In the genomic region with DNA sequence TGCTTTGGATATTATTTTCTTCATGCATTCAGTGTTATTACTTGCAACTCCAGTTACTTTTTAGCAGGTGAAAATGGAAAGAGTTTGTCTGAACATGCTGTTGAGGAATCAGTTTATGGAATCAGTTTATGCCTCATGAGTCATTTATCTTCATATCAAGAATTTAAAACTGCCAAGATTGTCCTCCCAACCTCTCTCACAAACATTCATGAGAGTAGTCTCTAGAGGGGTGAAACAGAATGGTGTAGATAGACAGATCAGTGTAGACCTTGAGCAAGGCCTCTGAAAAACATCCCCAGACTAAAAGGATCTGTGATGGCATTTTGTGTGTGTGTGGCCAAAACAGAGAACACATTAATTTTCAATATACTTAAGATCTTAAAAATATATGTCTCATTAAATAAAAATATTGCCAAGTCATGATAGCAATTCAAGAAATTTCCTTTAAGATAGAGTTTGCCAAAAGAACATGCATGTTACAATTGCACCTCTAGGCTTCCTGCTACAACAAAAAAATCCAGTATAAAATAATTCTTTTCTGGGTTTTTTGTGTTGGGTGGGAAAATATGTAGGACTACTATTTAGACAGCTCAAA, we compare ENCODE assay signal across 11 cellular contexts. TPM values are rescaled to one million over a fixed set of nuclear protein-coding genes. Genes with fewer than 3 reads are reported as not detected.
DNase-seq lines count a peak whose midpoint lies in the region; ATAC-seq and TF ChIP-seq lines count a peak whose summit lies in the region.
"Had no signal": no experiment of that assay in that cellular context is flagged by ENCODE, and none has a peak within 500 bp of the region (broad histone marks: within the 10 kb centered on the region; RNA-seq: fewer than 3 reads in every experiment).

No MANE protein-coding gene starts in this region.

- POLR2A ChIA-PET in SK-N-SH (lab: Yijun Ruan, JAX) (no interaction called here), PC-3 (lab: Charles Lee; ENCODE audit: unreplicated experiment) (no interaction called here)

- ATAC-seq in SK-N-SH treated with all-trans-retinoic acid at 6 μM for 48 hours = no peak
- no peak for ATAC-seq in PC-3
- no peak for ATAC-seq in HG03139 (IDR thresholded peaks at IDR 0.05; ENCODE audit: unreplicated experiment)
- ATAC-seq: stimulated activated naive B cell treated with anti-CD40 and anti-IgM and Interleukin-4, amounts not matched to agents 10 μg/mL and 1 μg/mL and 100 μg/mL, for 72 hours had no signal

- no peaks in the 10 kb centered on the region for H3K27me3 ChIP-seq in SK-N-SH (ENCODE audit: insufficient read depth)
- no peaks in the 10 kb centered on the region for H3K27me3 ChIP-seq in PC-3 (ENCODE audit: low read length)
- no peaks in the 10 kb centered on the region for H3K27me3 ChIP-seq in osteoblast (ENCODE audit: insufficient read depth, low read length)
- no peaks in the 10 kb centered on the region for H3K27me3 ChIP-seq in hepatocyte

- H3K4me2 ChIP-seq in SK-N-SH = peak overlapping the region; percentile 70
- H3K4me2 ChIP-seq in PC-3 (ENCODE audit: low read length) = peak overlapping the region; percentile 44
- peak overlapping the region; percentile 47 for H3K4me2 ChIP-seq in osteoblast (ENCODE audit: insufficient read depth, low read length)
- no peak overlapping the region for H3K4me2 ChIP-seq in hepatocyte

- H3K9me3 Mint-ChIP-seq in chondrocyte (ENCODE audit: low read depth) = no peaks in the 10 kb centered on the region
- H3K9me3 Mint-ChIP-seq: stimulated activated naive B cell treated with anti-CD40 and anti-IgM and Interleukin-4, amounts not matched to agents 10 μg/mL and 1 μg/mL and 100 μg/mL, for 72 hours had no signal

- no TSS peak for BruUV-seq in PC-3 (replicated peaks; lab: Mats Ljungman, UMichigan)

- H3K4me3 Mint-ChIP-seq in chondrocyte (ENCODE audit: unreplicated experiment) = no peak overlapping the region
- H3K4me3 Mint-ChIP-seq: stimulated activated naive B cell treated with anti-CD40 and anti-IgM and Interleukin-4, amounts not matched to agents 10 μg/mL and 1 μg/mL and 100 μg/mL, for 72 hours had no signal

- intact Hi-C loops in PC-3 (cut with micrococcal nuclease) = no loop called here

- H3K79me2 ChIP-seq in SK-N-SH (ENCODE audit: insufficient read depth) (peaks cover 97% of the 10 kb centered on the region), PC-3 (ENCODE audit: low read length) (peaks cover 65% of the 10 kb centered on the region), osteoblast (ENCODE audit: insufficient read depth, low read length) (peaks cover 76% of the 10 kb centered on the region), hepatocyte (peaks cover 33% of the 10 kb centered on the region)

- H2AFZ ChIP-seq in SK-N-SH (ENCODE audit: low read depth) (no peak overlapping the region), PC-3 (ENCODE audit: low read length) (no peak overlapping the region), osteoblast (ENCODE audit: low read length) (no peak overlapping the region), hepatocyte (no peak overlapping the region)

- H3K27ac Mint-ChIP-seq in chondrocyte (ENCODE audit: unreplicated experiment) = peak overlapping the region; percentile 72
- H3K27ac Mint-ChIP-seq: stimulated activated naive B cell treated with anti-CD40 and anti-IgM and Interleukin-4, amounts not matched to agents 10 μg/mL and 1 μg/mL and 100 μg/mL, for 72 hours had no signal

- no peak for TF ChIP-seq CTCF in SK-N-SH (IDR thresholded peaks at IDR 0.05)
- no peak for TF ChIP-seq CTCF in PC-3 (conservative IDR thresholded peaks at IDR 0.05; ENCODE audit: low read depth, low read length)
- no peak for TF ChIP-seq CTCF in chondrocyte (IDR thresholded peaks at IDR 0.05)
- no peak for TF ChIP-seq CTCF in osteoblast (IDR thresholded peaks at IDR 0.05; ENCODE audit: extremely low read depth, low read depth, low read length)
- TF ChIP-seq CTCF in hepatocyte (IDR thresholded peaks at IDR 0.05; ENCODE audit: poor library complexity) = no peak

- H3K36me3 Mint-ChIP-seq in chondrocyte (ENCODE audit: low read depth) = peaks cover 33% of the 10 kb centered on the region
- H3K36me3 Mint-ChIP-seq: stimulated activated naive B cell treated with anti-CD40 and anti-IgM and Interleukin-4, amounts not matched to agents 10 μg/mL and 1 μg/mL and 100 μg/mL, for 72 hours had no signal

- no peaks in the 10 kb centered on the region for H3K9me2 ChIP-seq in SK-N-SH
- H3K9me2 ChIP-seq in PC-3 (replicated peaks; ENCODE audit: low read length) = no peaks in the 10 kb centered on the region
- H3K9me2 ChIP-seq in hepatocyte (replicated peaks; ENCODE audit: insufficient read depth) = no peaks in the 10 kb centered on the region

- TF ChIP-seq EP300 in SK-N-SH (IDR thresholded peaks at IDR 0.05; ENCODE audit: borderline replicate concordance in 1 of 2, low read depth in 1 of 2, low read length in 1 of 2) = 0 out of 4 replicates have a peak, but pooled peaks of 1 of the 2 experiments have one; percentile 11

- DNase-seq in SK-N-SH (no peak), PC-3 (no peak), chondrocyte (ENCODE audit: low spot score) (no peak), osteoblast (ENCODE audit: insufficient read length, low spot score, missing footprints) (no peak), amygdala (lab: John Stamatoyannopoulos, UW) (no peak), hepatocyte (ENCODE audit: low spot score) (no peak)
- DNase-seq: central memory CD4-positive, alpha-beta T cell; NCI-H748 treated with DMSO at 0.1 percent for 48 hours; stimulated activated naive B cell treated with anti-CD40 and anti-IgM and Interleukin-4, amounts not matched to agents 10 μg/mL and 1 μg/mL and 100 μg/mL, for 72 hours had no signal

- H3K4me3 ChIP-seq in SK-N-SH (ENCODE audit: low read depth in 2 of 2, low read length in 1 of 2) (peak overlapping the region in 1 of 2 experiments; percentile 38; a peak in 3 of 4 replicates), PC-3 (ENCODE audit: low read length) (no peak overlapping the region), osteoblast (ENCODE audit: insufficient read depth, low read length) (no peak overlapping the region), hepatocyte (no peak overlapping the region)

- peaks cover 40% of the 10 kb centered on the region for H3F3A ChIP-seq in SK-N-SH (replicated peaks; ENCODE audit: insufficient read depth)
- H3F3A ChIP-seq in PC-3 (ENCODE audit: low read length, unreplicated experiment) = peaks cover 4% of the 10 kb centered on the region

- H3K4me1 ChIP-seq in SK-N-SH (ENCODE audit: control insufficient read depth in 1 of 2, insufficient read depth in 2 of 2, low read depth in 1 of 2, low read length in 1 of 2) (peaks cover 0 to 26% of the 10 kb centered on the region in 2 experiments; a peak in 2 of 4 replicates), PC-3 (ENCODE audit: insufficient read depth, low read length) (peaks cover 28% of the 10 kb centered on the region), osteoblast (ENCODE audit: insufficient read depth, low read length) (peaks cover 29% of the 10 kb centered on the region), hepatocyte (ENCODE audit: insufficient read depth) (no peaks in the 10 kb centered on the region)

- H3K9me3 ChIP-seq in SK-N-SH (no peaks in the 10 kb centered on the region), PC-3 (ENCODE audit: low read length) (no peaks in the 10 kb centered on the region), osteoblast (ENCODE audit: low read depth, low read length) (no peaks in the 10 kb centered on the region), hepatocyte (ENCODE audit: low read depth) (no peaks in the 10 kb centered on the region)

- H3K9ac ChIP-seq in SK-N-SH = no peak overlapping the region; the same call in 1 of the 2 replicates
- no peak overlapping the region for H3K9ac ChIP-seq in PC-3 (ENCODE audit: low read length)

- H4K20me1 ChIP-seq in SK-N-SH (ENCODE audit: insufficient read depth) (peaks cover 66% of the 10 kb centered on the region), PC-3 (ENCODE audit: low read length) (peaks cover 38% of the 10 kb centered on the region), osteoblast (ENCODE audit: insufficient read depth, low read length) (peaks cover 48% of the 10 kb centered on the region), hepatocyte (ENCODE audit: insufficient read depth, poor library complexity, severe bottlenecking) (no peaks in the 10 kb centered on the region)

- H3K27me3 Mint-ChIP-seq in chondrocyte (ENCODE audit: low read depth) = no peaks in the 10 kb centered on the region

- peaks cover 55% of the 10 kb centered on the region for H3K4me1 Mint-ChIP-seq in chondrocyte (ENCODE audit: low read depth)

- peaks cover 34 to 79% of the 10 kb centered on the region in 2 experiments for H3K36me3 ChIP-seq in SK-N-SH (replicated peaks in 1 of 2; ENCODE audit: control insufficient read depth in 1 of 2, insufficient read depth in 2 of 2, low read length in 1 of 2)
- peaks cover 52% of the 10 kb centered on the region for H3K36me3 ChIP-seq in PC-3 (ENCODE audit: low read depth, low read length)
- H3K36me3 ChIP-seq in osteoblast (ENCODE audit: insufficient read depth, low read length) = peaks cover 56% of the 10 kb centered on the region
- no peaks in the 10 kb centered on the region for H3K36me3 ChIP-seq in hepatocyte (replicated peaks; ENCODE audit: insufficient read depth, low read depth)

- CTCF ChIA-PET in SK-N-SH (lab: Yijun Ruan, JAX) (interaction anchor here (1.1 kb wide), 1 partner anchor 49 kb away, joined by 3 read pairs; no protein-coding TSS in a partner anchor), PC-3 (lab: Charles Lee) (no interaction called here)

- no peak for TF ChIP-seq RAD21 in SK-N-SH (IDR thresholded peaks at IDR 0.05; ENCODE audit: low read length)

- H3K27ac ChIP-seq in SK-N-SH (ENCODE audit: low read depth in 2 of 2, low read length in 1 of 2) (peak overlapping the region; percentile 39 to 60; a peak in 3 of 4 replicates), PC-3 (ENCODE audit: low read length) (no peak overlapping the region), osteoblast (ENCODE audit: low read depth, low read length) (no peak overlapping the region), hepatocyte (no peak overlapping the region)

RNA-seq across cellular contexts. Expression of a gene that starts 5.0 kb away (rescaled TPM):
- polyA plus RNA-seq in SK-N-SH (2012; rRNA removed) (443 and 608 TPM in 2 replicates), hepatocyte (254 and 337 TPM in 2 replicates)
- 640 and 748 TPM in 2 replicates for polyA plus RNA-seq in SK-N-SH (2012; cell fraction: cytosol; rRNA removed)
- 216 and 495 TPM in 2 replicates for polyA plus RNA-seq in SK-N-SH (2012; cell fraction: nucleus; rRNA removed)
- total RNA-seq in PC-3 (2014; rRNA removed) (176 and 192 TPM in 2 replicates), chondrocyte (294 to 376 TPM (median 369 TPM) in 3 replicates), osteoblast (803 and 816 TPM in 2 replicates), hepatocyte (245 and 279 TPM in 2 replicates)

Comparison
In these comparisons a context has a peak if more than half of its experiments do, and no peak if none do; other contexts are left out.
1. H3K27ac ChIP-seq: peak in SK-N-SH (2 of 2); none in PC-3 (single experiment), osteoblast (single experiment) and hepatocyte (single experiment).